ENCODE assay signal across 19 cellular contexts in genomic region chr2:240982821-240983281, GRCh38. TPM values are rescaled to one million over a fixed set of nuclear protein-coding genes. Genes with fewer than 3 reads are reported as not detected.
A peak's percentile ranks its signal among the peaks of the same experiment; 100 is the strongest.
DNase-seq lines count a peak whose midpoint lies in the region; ATAC-seq and TF ChIP-seq lines count a peak whose summit lies in the region.
"Had no signal": no experiment of that assay in that cellular context is flagged by ENCODE, and none has a peak within 500 bp of the region (broad histone marks: within the 10 kb centered on the region; RNA-seq: fewer than 3 reads in every experiment).

No MANE protein-coding gene starts in this region.

- no peak for TF ChIP-seq POLR2A in upper lobe of left lung (IDR thresholded peaks at IDR 0.05)

- no peak for TF ChIP-seq EP300 in upper lobe of left lung (IDR thresholded peaks at IDR 0.05)

- 88 to 94% methylated on average over 8 of the region's 8 CpGs for WGBS in upper lobe of left lung, 2 donors

- intact Hi-C loops in Right ventricle myocardium inferior (cut with DNase I): no loop called here
- intact Hi-C loops in left ventricle myocardium superior (cut with micrococcal nuclease): no loop called here
- intact Hi-C loops in left lung (cut with DNase I): no loop called here

- DNase-seq in Right ventricle myocardium inferior (ENCODE audit: missing footprints): peak; percentile 58
- DNase-seq in left ventricle myocardium superior: no peak
- peak; percentile 5 for DNase-seq in WERI-Rb-1
- peak; percentile 23 to 61 for DNase-seq in left lung
- DNase-seq in upper lobe of left lung: peak; percentile 14 to 30
- DNase-seq in NCI-H2227 (lab: John Stamatoyannopoulos, UW; ENCODE audit: unreplicated experiment): no peak
- DNase-seq in activated CD4-positive, alpha-beta T cell treated with anti-CD3 and anti-CD28 coated beads for 4 hours: no peak
- DNase-seq in foreskin fibroblast: no peak
- DNase-seq: 8988T, cortex of kidney, foreskin melanocyte, GM23248, MV-4-11, occipital lobe, OCI-M1, SHP77, T1000 had no signal

- H3K27ac ChIP-seq in WERI-Rb-1 (no peak overlapping the region), left lung (no peak overlapping the region), upper lobe of left lung (no peak overlapping the region)
- H3K27ac ChIP-seq: esophagus muscularis mucosa, GM23248, upper lobe of right lung had no signal

- H3K9me3 ChIP-seq in WERI-Rb-1 (ENCODE audit: severe bottlenecking) (peaks cover 4% of the 10 kb centered on the region), left lung (no peaks in the 10 kb centered on the region), upper lobe of left lung (no peaks in the 10 kb centered on the region)
- H3K9me3 ChIP-seq: upper lobe of right lung had no signal

- TF ChIP-seq CTCF in WERI-Rb-1 (IDR thresholded peaks at IDR 0.05; ENCODE audit: low read depth, low read length) (no peak), left lung (IDR thresholded peaks at IDR 0.05) (no peak), upper lobe of left lung (IDR thresholded peaks at IDR 0.05) (no peak), foreskin fibroblast (IDR thresholded peaks at IDR 0.05; ENCODE audit: low read depth, low read length) (no peak)

- no peaks in the 10 kb centered on the region for H3K36me3 ChIP-seq in WERI-Rb-1
- no peaks in the 10 kb centered on the region for H3K36me3 ChIP-seq in left lung
- no peaks in the 10 kb centered on the region for H3K36me3 ChIP-seq in upper lobe of left lung
- H3K36me3 ChIP-seq: esophagus muscularis mucosa, upper lobe of right lung had no signal

- H3K4me1 ChIP-seq in left lung (peaks cover 12 to 13% of the 10 kb centered on the region in 2 donors), upper lobe of left lung (peaks cover 18 to 30% (median 24%) of the 10 kb centered on the region in 4 donors)

- ATAC-seq in Right ventricle myocardium inferior (no peak), left ventricle myocardium superior (no peak), left lung (no peak), upper lobe of left lung (ENCODE audit: low FRiP score in 2 of 2) (no peak)

- H3K27me3 ChIP-seq in WERI-Rb-1 (ENCODE audit: insufficient read depth, low read depth, severe bottlenecking): peaks cover 3% of the 10 kb centered on the region
- peaks cover 0 to 16% of the 10 kb centered on the region in 2 donors for H3K27me3 ChIP-seq in left lung
- H3K27me3 ChIP-seq in upper lobe of left lung: no peaks in the 10 kb centered on the region

- H3K4me3 ChIP-seq in WERI-Rb-1 (ENCODE audit: low read depth, low read length): no peak overlapping the region
- H3K4me3 ChIP-seq in left lung: no peak overlapping the region
- H3K4me3 ChIP-seq in upper lobe of left lung: no peak overlapping the region
- H3K4me3 ChIP-seq in foreskin fibroblast (ENCODE audit: low read depth in 1 of 2, low read length in 2 of 2): no peak overlapping the region
- H3K4me3 ChIP-seq: esophagus muscularis mucosa, GM23248, upper lobe of right lung had no signal

RNA-seq across cellular contexts. Expression of gene SNED1, which starts 15.6 kb away (rescaled TPM):
- total RNA-seq in Right ventricle myocardium inferior (6.7 TPM), left ventricle myocardium superior (7.4 TPM), left lung (10 to 100 TPM; 36.4 to 48.2 TPM), upper lobe of left lung (100 to 1,000 TPM in 1 of 6 donors, 10 to 100 TPM in 5; 26.0 to 189 (median 38.9) TPM)

Comparison
In these comparisons a context has a peak if more than half of its experiments do, and no peak if none do; other contexts are left out.
1. DNase-seq: peak in Right ventricle myocardium inferior (single experiment), WERI-Rb-1 (single experiment), left lung (2 of 2) and upper lobe of left lung (2 of 2); none in left ventricle myocardium superior (single experiment), NCI-H2227 (single experiment), activated CD4-positive, alpha-beta T cell treated with anti-CD3 and anti-CD28 coated beads for 4 hours (0 of 2) and foreskin fibroblast (0 of 2).